Comparison of ENCODE assay signal across 2 cellular contexts in the genomic region with DNA sequence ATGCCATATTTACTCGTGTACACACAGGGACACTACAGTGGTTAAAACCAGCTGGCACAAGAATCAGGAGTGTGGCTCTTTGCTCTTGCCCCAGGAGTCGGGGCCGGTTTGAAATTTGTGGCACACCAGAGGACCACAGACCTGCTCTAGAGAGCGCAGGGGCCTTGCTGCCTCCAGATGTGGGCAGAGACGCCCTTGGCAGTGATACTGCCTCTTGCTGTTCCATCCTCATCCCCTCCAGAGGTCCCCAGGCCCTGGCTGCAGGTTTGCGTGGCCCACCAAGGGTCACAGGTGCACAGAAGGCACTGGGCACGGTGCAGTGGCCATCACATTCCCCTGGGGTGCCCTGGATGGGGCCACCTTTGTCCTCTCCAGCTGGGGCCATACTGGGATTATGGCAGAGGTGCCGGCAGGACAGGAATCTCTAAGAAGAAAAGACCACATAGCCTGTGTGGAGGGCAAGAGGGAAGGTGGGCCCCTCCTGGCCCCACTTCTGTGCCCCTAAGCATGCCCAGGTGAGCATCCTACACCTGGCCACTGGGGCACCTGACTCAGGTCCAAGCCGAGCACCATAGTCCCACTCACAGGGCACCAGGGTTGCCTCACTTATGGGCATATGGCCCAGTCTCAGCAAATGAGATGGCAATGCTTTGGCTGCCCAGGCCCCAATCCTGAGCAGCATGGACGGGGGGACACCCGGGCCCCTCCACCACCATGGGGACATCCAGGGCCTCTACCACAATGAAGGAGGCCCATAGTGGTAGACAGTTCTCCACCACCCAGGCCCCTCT.
TF ChIP-seq lines count a peak whose summit lies in the region.

No MANE protein-coding gene starts in this region.

TF ChIP-seq in HepG2, 621 proteins besides CTCF, POLR2A, EP300 and RAD21:
- TF ChIP-seq HNRNPL (IDR thresholded peaks at IDR 0.05; ENCODE audit: low read depth, low read length) (0 out of 2 replicates have a peak, but pooled peaks have one; percentile 41), ZNF143 (CRISPR knock-in tag; IDR thresholded peaks at IDR 0.05) (no peak)
- TF ChIP-seq, protein P1, sequence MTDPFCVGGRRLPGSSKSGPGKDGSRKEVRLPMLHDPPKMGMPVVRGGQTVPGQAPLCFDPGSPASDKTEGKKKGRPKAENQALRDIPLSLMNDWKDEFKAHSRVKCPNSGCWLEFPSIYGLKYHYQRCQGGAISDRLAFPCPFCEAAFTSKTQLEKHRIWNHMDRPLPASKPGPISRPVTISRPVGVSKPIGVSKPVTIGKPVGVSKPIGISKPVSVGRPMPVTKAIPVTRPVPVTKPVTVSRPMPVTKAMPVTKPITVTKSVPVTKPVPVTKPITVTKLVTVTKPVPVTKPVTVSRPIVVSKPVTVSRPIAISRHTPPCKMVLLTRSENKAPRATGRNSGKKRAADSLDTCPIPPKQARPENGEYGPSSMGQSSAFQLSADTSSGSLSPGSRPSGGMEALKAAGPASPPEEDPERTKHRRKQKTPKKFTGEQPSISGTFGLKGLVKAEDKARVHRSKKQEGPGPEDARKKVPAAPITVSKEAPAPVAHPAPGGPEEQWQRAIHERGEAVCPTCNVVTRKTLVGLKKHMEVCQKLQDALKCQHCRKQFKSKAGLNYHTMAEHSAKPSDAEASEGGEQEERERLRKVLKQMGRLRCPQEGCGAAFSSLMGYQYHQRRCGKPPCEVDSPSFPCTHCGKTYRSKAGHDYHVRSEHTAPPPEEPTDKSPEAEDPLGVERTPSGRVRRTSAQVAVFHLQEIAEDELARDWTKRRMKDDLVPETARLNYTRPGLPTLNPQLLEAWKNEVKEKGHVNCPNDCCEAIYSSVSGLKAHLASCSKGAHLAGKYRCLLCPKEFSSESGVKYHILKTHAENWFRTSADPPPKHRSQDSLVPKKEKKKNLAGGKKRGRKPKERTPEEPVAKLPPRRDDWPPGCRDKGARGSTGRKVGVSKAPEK (CRISPR knock-in tag; IDR thresholded peaks at IDR 0.05; ENCODE audit: borderline replicate concordance): no peak

TF ChIP-seq in K562, 482 proteins besides CTCF, POLR2A, EP300 and RAD21:
- TF ChIP-seq, protein P2, sequence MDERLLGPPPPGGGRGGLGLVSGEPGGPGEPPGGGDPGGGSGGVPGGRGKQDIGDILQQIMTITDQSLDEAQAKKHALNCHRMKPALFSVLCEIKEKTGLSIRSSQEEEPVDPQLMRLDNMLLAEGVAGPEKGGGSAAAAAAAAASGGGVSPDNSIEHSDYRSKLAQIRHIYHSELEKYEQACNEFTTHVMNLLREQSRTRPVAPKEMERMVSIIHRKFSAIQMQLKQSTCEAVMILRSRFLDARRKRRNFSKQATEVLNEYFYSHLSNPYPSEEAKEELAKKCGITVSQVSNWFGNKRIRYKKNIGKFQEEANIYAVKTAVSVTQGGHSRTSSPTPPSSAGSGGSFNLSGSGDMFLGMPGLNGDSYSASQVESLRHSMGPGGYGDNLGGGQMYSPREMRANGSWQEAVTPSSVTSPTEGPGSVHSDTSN (CRISPR knock-in tag; IDR thresholded peaks at IDR 0.05; ENCODE audit: low read depth): 0 out of 2 replicates have a peak, but pooled peaks have one; percentile 2
- TF ChIP-seq, protein P2 (tag; conservative IDR thresholded peaks at IDR 0.05; ENCODE audit: low read depth): no peak
- TF ChIP-seq CHD1 (IDR thresholded peaks at IDR 0.05; ENCODE audit: low read length): no peak
